Comparison of ENCODE assay signal across 10 cellular contexts in the genomic region with DNA sequence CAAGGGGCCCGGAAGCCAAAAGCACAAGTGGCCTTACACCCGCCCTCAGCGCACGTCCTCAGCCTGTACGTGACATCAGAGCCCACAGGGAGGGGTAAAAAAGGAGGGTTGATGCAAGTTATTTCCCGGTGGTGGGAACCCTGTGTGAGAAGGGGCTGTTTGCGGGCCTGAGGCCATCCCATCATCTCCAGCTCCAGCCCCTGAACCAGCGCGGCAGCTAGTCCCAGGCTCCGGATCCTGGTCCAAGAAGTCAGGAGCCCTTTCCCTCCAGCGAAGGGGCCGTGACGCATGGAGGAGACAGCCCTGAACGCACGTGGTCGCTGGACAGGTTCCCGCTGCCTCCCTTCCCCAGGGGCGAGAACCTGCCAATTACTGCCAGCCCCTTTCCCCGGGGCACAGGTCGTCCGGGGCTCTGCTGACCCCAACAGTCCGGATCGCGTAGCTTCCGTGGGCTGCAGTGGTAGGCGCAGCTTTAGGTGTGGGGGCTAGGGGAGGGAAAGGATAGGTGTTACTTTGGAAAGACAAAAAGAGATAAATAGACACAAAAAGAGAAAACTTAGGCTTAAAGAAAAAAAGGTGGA. TPM values are rescaled to one million over a fixed set of nuclear protein-coding genes. Genes with fewer than 3 reads are reported as not detected.
DNase-seq lines count a peak whose midpoint lies in the region; ATAC-seq and TF ChIP-seq lines count a peak whose summit lies in the region.
"Had no signal": no experiment of that assay in that cellular context is flagged by ENCODE, and none has a peak within 500 bp of the region (broad histone marks: within the 10 kb centered on the region; RNA-seq: fewer than 3 reads in every experiment).

No MANE protein-coding gene starts in this region.

- H3K36me3 ChIP-seq in WERI-Rb-1, result no peaks in the 10 kb centered on the region
- no peaks in the 10 kb centered on the region for H3K36me3 ChIP-seq in ectodermal cell (ENCODE audit: control insufficient read depth, insufficient read depth, low read length)
- H3K36me3 ChIP-seq in stomach, result no peaks in the 10 kb centered on the region
- H3K36me3 ChIP-seq: adrenal gland had no signal

- H3K9me3 ChIP-seq in WERI-Rb-1 (ENCODE audit: severe bottlenecking) (peaks cover 3% of the 10 kb centered on the region), ectodermal cell (ENCODE audit: control insufficient read depth, low read length) (no peaks in the 10 kb centered on the region), mononuclear cell (ENCODE audit: low read depth, low read length) (no peaks in the 10 kb centered on the region), stomach (no peaks in the 10 kb centered on the region)
- H3K9me3 ChIP-seq: adrenal gland had no signal

- DNase-seq in NCI-H1417 (lab: John Stamatoyannopoulos, UW), result peak; percentile 23 to 62 (median 42)
- no peak for DNase-seq in NCI-H1417 treated with DMSO at 0.1 percent for 48 hours (lab: John Stamatoyannopoulos, UW)
- DNase-seq in WERI-Rb-1, result peak; percentile 19
- DNase-seq in stomach, result no peak
- no peak for DNase-seq in effector CD8-positive, alpha-beta T cell (lab: John Stamatoyannopoulos, UW)

- WGBS in ectodermal cell, 2 experiments, result 2% methylated on average over 26 of the region's 26 CpGs
- 1 to 2% (median 1%) methylated on average over 20 to 26 of the region's 26 CpGs for WGBS in stomach, 5 donors

- TF ChIP-seq POLR2A in stomach (IDR thresholded peaks at IDR 0.05), result no peak

- no peak for TF ChIP-seq CTCF in WERI-Rb-1 (IDR thresholded peaks at IDR 0.05; ENCODE audit: low read depth, low read length)
- no peak for TF ChIP-seq CTCF in stomach (IDR thresholded peaks at IDR 0.05)

- ATAC-seq in HG03378 (IDR thresholded peaks at IDR 0.05; ENCODE audit: unreplicated experiment), result peak; percentile 52

- TF ChIP-seq EP300 in stomach (IDR thresholded peaks at IDR 0.05), result no peak

- intact Hi-C loops in stomach (cut with DNase I; ENCODE audit: low total_unique reads), result no loop called here

- H3K27ac ChIP-seq in WERI-Rb-1 (no peak overlapping the region), ectodermal cell (ENCODE audit: insufficient read depth, low read depth, low read length, poor library complexity, severe bottlenecking) (peak overlapping the region; percentile 96), stomach (no peak overlapping the region)
- H3K27ac ChIP-seq: adrenal gland had no signal

- peak overlapping the region; percentile 38 for H3K4me3 ChIP-seq in WERI-Rb-1 (ENCODE audit: low read depth, low read length)
- H3K4me3 ChIP-seq in ectodermal cell (ENCODE audit: insufficient read depth, low read depth, low read length), result peak overlapping the region; percentile 72
- peak overlapping the region; percentile 39 for H3K4me3 ChIP-seq in mononuclear cell (ENCODE audit: low read length)
- H3K4me3 ChIP-seq in stomach, result peak overlapping the region; percentile 45 to 74 (median 60)

- H3K27me3 ChIP-seq in WERI-Rb-1 (ENCODE audit: insufficient read depth, low read depth, severe bottlenecking), result peaks cover 61% of the 10 kb centered on the region
- H3K27me3 ChIP-seq in ectodermal cell (ENCODE audit: control insufficient read depth, insufficient read depth, low read length, poor library complexity, severe bottlenecking), result peaks cover 13% of the 10 kb centered on the region
- peaks cover 56% of the 10 kb centered on the region for H3K27me3 ChIP-seq in mononuclear cell (ENCODE audit: insufficient read depth, low read length)
- H3K27me3 ChIP-seq in stomach, result peaks cover 0 to 61% (median 39%) of the 10 kb centered on the region in 3 donors

- H3K4me1 ChIP-seq in ectodermal cell (ENCODE audit: control insufficient read depth, insufficient read depth, low read length) (peaks cover 28% of the 10 kb centered on the region), mononuclear cell (ENCODE audit: insufficient read depth, low read length) (peaks cover 35% of the 10 kb centered on the region), stomach (peaks cover 37 to 45% (median 44%) of the 10 kb centered on the region in 4 donors)

RNA-seq across cellular contexts. Expression of a gene that starts 1.3 kb away (rescaled TPM):
- 77.9 TPM for polyA plus RNA-seq in ectodermal cell (2013, experiment 1 of 4)
- polyA plus RNA-seq in ectodermal cell (2013, experiment 2 of 4), result 108 TPM
- polyA plus RNA-seq in ectodermal cell (2013, experiment 3 of 4), result 69.1 TPM
- 82.8 TPM for polyA plus RNA-seq in ectodermal cell (2013, experiment 4 of 4)
- total RNA-seq in mononuclear cell, result not detected
- under 1 TPM in 3 of 5 donors, not detected in 2; under 0.01 to 0.92 (median 0.89) TPM for total RNA-seq in stomach
- under 1 TPM in 2 of 3 donors, not detected in 1; 0.06 to 0.28 TPM for polyA plus RNA-seq in stomach
- polyA plus RNA-seq: adrenal gland, BJ had no signal

Comparison
In these comparisons a context has a peak if more than half of its experiments do, and no peak if none do; other contexts are left out.
1. DNase-seq: peak in NCI-H1417 (3 of 3) and WERI-Rb-1 (single experiment); none in NCI-H1417 treated with DMSO at 0.1 percent for 48 hours (single experiment), stomach (single experiment) and effector CD8-positive, alpha-beta T cell (single experiment).
2. Peak in every context shown above with its lines, with median percentiles within 50 percentile points of each other: H3K4me3 ChIP-seq.